22 cellular contexts compared by ENCODE assay signal in genomic region chr18:58966704-58967103, GRCh38.
DNase-seq lines count a peak whose midpoint lies in the region; ATAC-seq, FAIRE-seq and TF ChIP-seq lines count a peak whose summit lies in the region.
"Had no signal": no experiment of that assay in that cellular context is flagged by ENCODE, and none has a peak within 500 bp of the region (broad histone marks: within the 10 kb centered on the region; RNA-seq: fewer than 3 reads in every experiment).

No MANE protein-coding gene starts in this region.

- H3K36me3 Mint-ChIP-seq in activated B cell treated with CpG ODN at 0.5 μM for 24 hours (ENCODE audit: low read depth) = peaks cover 55% of the 10 kb centered on the region
- no peaks in the 10 kb centered on the region for H3K36me3 Mint-ChIP-seq in CD8-positive, alpha-beta T cell
- no peaks in the 10 kb centered on the region for H3K36me3 Mint-ChIP-seq in activated CD8-positive, alpha-beta T cell treated with anti-CD3 and anti-CD28 coated beads for 36 hours (ENCODE audit: low read depth)
- H3K36me3 Mint-ChIP-seq: activated CD4-positive, alpha-beta memory T cell treated with anti-CD3 and anti-CD28 coated beads for 36 hours had no signal

- no peak overlapping the region for H4K8ac ChIP-seq in mesenchymal stem cell (ENCODE audit: low read length)

- no peak for DNase-seq in left ventricle myocardium inferior
- no peak for DNase-seq in Right ventricle myocardium superior
- DNase-seq in activated B cell treated with CpG ODN at 0.5 μM for 24 hours = no peak
- DNase-seq in mesenchymal stem cell = peak; percentile 82
- no peak for DNase-seq in occipital lobe (lab: John Stamatoyannopoulos, UW)
- DNase-seq in CD8-positive, alpha-beta T cell = no peak
- no peak for DNase-seq in pancreas
- no peak for DNase-seq in activated CD8-positive, alpha-beta T cell treated with anti-CD3 and anti-CD28 coated beads for 36 hours
- DNase-seq: activated CD4-positive, alpha-beta memory T cell treated with anti-CD3 and anti-CD28 coated beads for 36 hours; activated naive CD4-positive, alpha-beta T cell treated with anti-CD3 and anti-CD28 coated beads, Interleukin-2, amount 50 U/mL, for 16 hours; activated T-cell treated with anti-CD3 and anti-CD28 coated beads, Interleukin-2, amount 50 U/mL, for 24 hours; body of pancreas; cortex of kidney; DMS 273 treated with DMSO at 0.1 percent for 48 hours; foreskin melanocyte; left cardiac atrium; NCI-H1694 treated with DMSO at 0.1 percent for 48 hours; NCI-H226 had no signal

- H3K18ac ChIP-seq in mesenchymal stem cell (ENCODE audit: low read depth in 1 of 2, low read length in 2 of 2) = peak overlapping the region; percentile 95

- H3K4ac ChIP-seq in mesenchymal stem cell (ENCODE audit: low read depth in 1 of 2, low read length in 2 of 2) = peak overlapping the region; percentile 92 to 96

- no peak overlapping the region for H2AK5ac ChIP-seq in mesenchymal stem cell (ENCODE audit: low read length, severe bottlenecking)

- H3K36me3 ChIP-seq in left ventricle myocardium inferior (peaks cover 13% of the 10 kb centered on the region), mesenchymal stem cell (ENCODE audit: control insufficient read depth in 1 of 2, insufficient read depth in 2 of 2, low read depth in 1 of 2, low read length in 2 of 2) (peaks cover 30 to 44% of the 10 kb centered on the region in 2 experiments), pancreas (no peaks in the 10 kb centered on the region)
- H3K36me3 ChIP-seq in CD8-positive, alpha-beta T cell (ENCODE audit: insufficient read depth, low read length) = no peaks in the 10 kb centered on the region
- H3K36me3 ChIP-seq: BLaER1 treated with 17β-estradiol and CSF1 and Interleukin-3, amounts not matched to agents 10 nM and 100 nM had no signal

- H3K27me3 Mint-ChIP-seq in activated B cell treated with CpG ODN at 0.5 μM for 24 hours = no peaks in the 10 kb centered on the region
- H3K27me3 Mint-ChIP-seq in CD8-positive, alpha-beta T cell (ENCODE audit: low read depth) = peaks cover 8% of the 10 kb centered on the region
- H3K27me3 Mint-ChIP-seq in activated CD8-positive, alpha-beta T cell treated with anti-CD3 and anti-CD28 coated beads for 36 hours = peaks cover 5% of the 10 kb centered on the region

- WGBS in mesenchymal stem cell = 55% methylated on average over 2 of the region's 3 CpGs
- WGBS in pancreas, 2 donors = 70 to 88% methylated on average over 3 of the region's 3 CpGs

- peak overlapping the region; percentile 33 for H3K4me3 Mint-ChIP-seq in activated B cell treated with CpG ODN at 0.5 μM for 24 hours
- H3K4me3 Mint-ChIP-seq in CD8-positive, alpha-beta T cell = no peak overlapping the region
- H3K4me3 Mint-ChIP-seq in activated CD8-positive, alpha-beta T cell treated with anti-CD3 and anti-CD28 coated beads for 36 hours = no peak overlapping the region
- H3K4me3 Mint-ChIP-seq: activated CD4-positive, alpha-beta memory T cell treated with anti-CD3 and anti-CD28 coated beads for 36 hours; activated T-cell treated with anti-CD3 and anti-CD28 coated beads, Interleukin-2, amount 50 U/mL, for 24 hours had no signal

- intact Hi-C loops in left ventricle myocardium inferior (cut with micrococcal nuclease) (no loop called here), Right ventricle myocardium superior (cut with DNase I) (loop anchor here (10.0 kb wide), 1 partner anchor 182 kb away; no protein-coding TSS in a partner anchor), activated B cell treated with CpG ODN at 0.5 μM for 24 hours (cut with micrococcal nuclease) (loop anchor here (1.0 to 10.0 kb wide), 4 partner anchors 20 to 292 kb away; partner anchors contain the start of gene MALT1), pancreas (cut with DNase I) (no loop called here)
- intact Hi-C loops in CD8-positive, alpha-beta T cell (cut with DNase I, micrococcal nuclease) = no loop called here
- intact Hi-C loops in activated CD8-positive, alpha-beta T cell treated with anti-CD3 and anti-CD28 coated beads for 36 hours (cut with micrococcal nuclease) = no loop called here

- TF ChIP-seq CTCF in left ventricle myocardium inferior (IDR thresholded peaks at IDR 0.05; ENCODE audit: borderline replicate concordance) (no peak), activated B cell treated with CpG ODN at 0.5 μM for 24 hours (IDR thresholded peaks at IDR 0.05) (no peak), pancreas (IDR thresholded peaks at IDR 0.05) (no peak)
- TF ChIP-seq CTCF in CD8-positive, alpha-beta T cell (IDR thresholded peaks at IDR 0.05) = no peak
- TF ChIP-seq CTCF in activated CD8-positive, alpha-beta T cell treated with anti-CD3 and anti-CD28 coated beads for 36 hours (IDR thresholded peaks at IDR 0.05) = no peak

- H2BK5ac ChIP-seq in mesenchymal stem cell (ENCODE audit: low read depth, low read length, poor library complexity, severe bottlenecking) = no peak overlapping the region

- H3K9me3 Mint-ChIP-seq in activated B cell treated with CpG ODN at 0.5 μM for 24 hours = no peaks in the 10 kb centered on the region
- H3K9me3 Mint-ChIP-seq in CD8-positive, alpha-beta T cell = no peaks in the 10 kb centered on the region
- H3K9me3 Mint-ChIP-seq in activated CD8-positive, alpha-beta T cell treated with anti-CD3 and anti-CD28 coated beads for 36 hours = no peaks in the 10 kb centered on the region
- H3K9me3 Mint-ChIP-seq: activated CD4-positive, alpha-beta memory T cell treated with anti-CD3 and anti-CD28 coated beads for 36 hours; activated T-cell treated with anti-CD3 and anti-CD28 coated beads, Interleukin-2, amount 50 U/mL, for 24 hours had no signal

- peaks cover 42% of the 10 kb centered on the region for H3K79me1 ChIP-seq in mesenchymal stem cell (replicated peaks; ENCODE audit: low read length, poor library complexity, severe bottlenecking)

- no peak overlapping the region for H2BK15ac ChIP-seq in mesenchymal stem cell (ENCODE audit: low read depth, poor library complexity, severe bottlenecking)

- H3K9me3 ChIP-seq in left ventricle myocardium inferior (replicated peaks) (no peaks in the 10 kb centered on the region), mesenchymal stem cell (ENCODE audit: control insufficient read depth, low read length) (no peaks in the 10 kb centered on the region), pancreas (no peaks in the 10 kb centered on the region)
- no peaks in the 10 kb centered on the region for H3K9me3 ChIP-seq in CD8-positive, alpha-beta T cell (ENCODE audit: low read length)
- H3K9me3 ChIP-seq: BLaER1 treated with 17β-estradiol and CSF1 and Interleukin-3, amounts not matched to agents 10 nM and 100 nM; body of pancreas had no signal

- FAIRE-seq in pancreas (lab: Jason Lieb, UNC) = no peak
- FAIRE-seq: A204.1 had no signal

- no peaks in the 10 kb centered on the region for H3K27me3 ChIP-seq in left ventricle myocardium inferior (ENCODE audit: low read depth)
- H3K27me3 ChIP-seq in mesenchymal stem cell (ENCODE audit: control insufficient read depth in 1 of 2, insufficient read depth in 1 of 2, low read length in 2 of 2) = no peaks in the 10 kb centered on the region
- H3K27me3 ChIP-seq in CD8-positive, alpha-beta T cell (ENCODE audit: insufficient read depth, low read length) = no peaks in the 10 kb centered on the region
- no peaks in the 10 kb centered on the region for H3K27me3 ChIP-seq in pancreas
- H3K27me3 ChIP-seq: BLaER1 treated with 17β-estradiol and CSF1 and Interleukin-3, amounts not matched to agents 10 nM and 100 nM; body of pancreas had no signal

- peak overlapping the region; percentile 99 to 100 for H2BK12ac ChIP-seq in mesenchymal stem cell (ENCODE audit: low read length in 2 of 2)

- H3K14ac ChIP-seq in mesenchymal stem cell (ENCODE audit: low read length in 2 of 2) = no peak overlapping the region

- H3K27ac Mint-ChIP-seq in activated B cell treated with CpG ODN at 0.5 μM for 24 hours = peak overlapping the region; percentile 94
- H3K27ac Mint-ChIP-seq in CD8-positive, alpha-beta T cell = no peak overlapping the region
- H3K27ac Mint-ChIP-seq in activated CD8-positive, alpha-beta T cell treated with anti-CD3 and anti-CD28 coated beads for 36 hours = no peak overlapping the region
- H3K27ac Mint-ChIP-seq: activated CD4-positive, alpha-beta memory T cell treated with anti-CD3 and anti-CD28 coated beads for 36 hours; activated T-cell treated with anti-CD3 and anti-CD28 coated beads, Interleukin-2, amount 50 U/mL, for 24 hours had no signal

- H4K91ac ChIP-seq in mesenchymal stem cell (ENCODE audit: low read length) = no peak overlapping the region

- no peak overlapping the region for H3K9ac ChIP-seq in mesenchymal stem cell (ENCODE audit: low read length)
- H3K9ac ChIP-seq: BLaER1 treated with 17β-estradiol and CSF1 and Interleukin-3, amounts not matched to agents 10 nM and 100 nM had no signal

- H2BK120ac ChIP-seq in mesenchymal stem cell (ENCODE audit: low read depth, low read length) = peak overlapping the region; percentile 99

- POLR2A ChIA-PET in activated B cell treated with CpG ODN at 0.5 μM for 24 hours (lab: Charles Lee) = interaction anchor here (0.7 to 4.2 kb wide), 6 partner anchors 9 to 84 kb away, joined by 3 to 32 read pairs (median 8); no protein-coding TSS in a partner anchor
- POLR2A ChIA-PET in CD8-positive, alpha-beta T cell (lab: Charles Lee) = no interaction called here
- POLR2A ChIA-PET in activated CD8-positive, alpha-beta T cell treated with anti-CD3 and anti-CD28 coated beads for 36 hours (lab: Charles Lee) = no interaction called here

- CTCF ChIA-PET in activated B cell treated with CpG ODN at 0.5 μM for 24 hours (lab: Charles Lee) = interaction anchor here (0.8 to 1.1 kb wide), 2 partner anchors 90 to 91 kb away, joined by 3 to 5 read pairs; no protein-coding TSS in a partner anchor
- CTCF ChIA-PET in CD8-positive, alpha-beta T cell (lab: Charles Lee) = no interaction called here
- CTCF ChIA-PET in activated CD8-positive, alpha-beta T cell treated with anti-CD3 and anti-CD28 coated beads for 36 hours (lab: Charles Lee) = no interaction called here

- H3K4me1 ChIP-seq in left ventricle myocardium inferior (peaks cover 44% of the 10 kb centered on the region), mesenchymal stem cell (ENCODE audit: control insufficient read depth, insufficient read depth, low read depth, low read length) (no peaks in the 10 kb centered on the region), pancreas (no peaks in the 10 kb centered on the region)
- H3K4me1 ChIP-seq in CD8-positive, alpha-beta T cell (ENCODE audit: insufficient read depth, low read length) = no peaks in the 10 kb centered on the region

- no peak overlapping the region for H3K23ac ChIP-seq in mesenchymal stem cell (ENCODE audit: low read length in 2 of 2)

- no peak for ATAC-seq in Right ventricle myocardium superior (ENCODE audit: poor library complexity)
- no peak for ATAC-seq in activated B cell treated with CpG ODN at 0.5 μM for 24 hours (ENCODE audit: low read depth)
- ATAC-seq in CD8-positive, alpha-beta T cell = no peak
- ATAC-seq in pancreas = no peak
- no peak for ATAC-seq in activated CD8-positive, alpha-beta T cell treated with anti-CD3 and anti-CD28 coated beads for 36 hours
- ATAC-seq: body of pancreas, left cardiac atrium, sciatic nerve had no signal

- no peak overlapping the region for H2AFZ ChIP-seq in mesenchymal stem cell (ENCODE audit: low read depth, low read length)

- H3K4me3 ChIP-seq in left ventricle myocardium inferior = no peak overlapping the region
- H3K4me3 ChIP-seq in mesenchymal stem cell (ENCODE audit: insufficient read depth in 1 of 2, low read depth in 1 of 2, low read length in 2 of 2) = no peak overlapping the region
- H3K4me3 ChIP-seq in CD8-positive, alpha-beta T cell (ENCODE audit: low read depth, low read length) = no peak overlapping the region
- no peak overlapping the region for H3K4me3 ChIP-seq in pancreas
- H3K4me3 ChIP-seq: BLaER1 treated with 17β-estradiol and CSF1 and Interleukin-3, amounts not matched to agents 10 nM and 100 nM; body of pancreas had no signal

- H3K27ac ChIP-seq in left ventricle myocardium inferior (replicated peaks) = peak overlapping the region; percentile 59
- no peak overlapping the region for H3K27ac ChIP-seq in mesenchymal stem cell (ENCODE audit: low read length, poor library complexity, severe bottlenecking)
- no peak overlapping the region for H3K27ac ChIP-seq in CD8-positive, alpha-beta T cell (ENCODE audit: low read depth, low read length)
- H3K27ac ChIP-seq in pancreas = no peak overlapping the region
- H3K27ac ChIP-seq: body of pancreas, RWPE1 had no signal

- H3K4me2 ChIP-seq in mesenchymal stem cell (ENCODE audit: low read length, poor library complexity, severe bottlenecking) = no peak overlapping the region

- peaks cover 92% of the 10 kb centered on the region for H3K4me1 Mint-ChIP-seq in activated B cell treated with CpG ODN at 0.5 μM for 24 hours
- no peaks in the 10 kb centered on the region for H3K4me1 Mint-ChIP-seq in CD8-positive, alpha-beta T cell (ENCODE audit: low read depth)
- H3K4me1 Mint-ChIP-seq in activated CD8-positive, alpha-beta T cell treated with anti-CD3 and anti-CD28 coated beads for 36 hours (ENCODE audit: low read depth) = peaks cover 2% of the 10 kb centered on the region

Comparison
In these comparisons a context has a peak if more than half of its experiments do, and no peak if none do; other contexts are left out.
1. intact Hi-C loops: an anchor here in Right ventricle myocardium superior (10.0 kb wide) and activated B cell treated with CpG ODN at 0.5 μM for 24 hours (1.0 to 10.0 kb wide); none called in left ventricle myocardium inferior, CD8-positive, alpha-beta T cell, pancreas and activated CD8-positive, alpha-beta T cell treated with anti-CD3 and anti-CD28 coated beads for 36 hours.